Comparison of ENCODE assay signal across 29 cellular contexts in genomic region chr7:82778021-82778420, GRCh38.
DNase-seq lines count a peak whose midpoint lies in the region; ATAC-seq, FAIRE-seq and TF ChIP-seq lines count a peak whose summit lies in the region.
"Had no signal": no experiment of that assay in that cellular context is flagged by ENCODE, and none has a peak within 500 bp of the region (broad histone marks: within the 10 kb centered on the region; RNA-seq: fewer than 3 reads in every experiment).

No MANE protein-coding gene starts in this region.

- no peak overlapping the region for H3K27ac ChIP-seq in mammary epithelial cell (ENCODE audit: insufficient read depth, low read depth, low read length)
- H3K27ac ChIP-seq in breast epithelium, result no peak overlapping the region
- no peak overlapping the region for H3K27ac ChIP-seq in astrocyte (ENCODE audit: low read depth, low read length)
- H3K27ac ChIP-seq: 22Rv1, body of pancreas, esophagus squamous epithelium, left lung, upper lobe of left lung, WERI-Rb-1 had no signal

- CTCF ChIA-PET in mammary epithelial cell (lab: Charles Lee; ENCODE audit: low non-redundant PET), result no interaction called here

- ATAC-seq in HG03025 (IDR thresholded peaks at IDR 0.05; ENCODE audit: low FRiP score, unreplicated experiment) (no peak), HG03571 (IDR thresholded peaks at IDR 0.05; ENCODE audit: unreplicated experiment) (no peak)
- ATAC-seq: body of pancreas; CD8-positive, alpha-beta T cell; effector memory CD8-positive, alpha-beta T cell; left lung had no signal

- dilution Hi-C loops in mammary epithelial cell (cut with HindIII; ENCODE audit: low sequenced_read_pairs), result no loop called here

- H3K36me3 Mint-ChIP-seq in astrocyte (ENCODE audit: low read depth, unreplicated experiment), result no peaks in the 10 kb centered on the region
- H3K36me3 Mint-ChIP-seq: activated naive CD8-positive, alpha-beta T cell; CD8-positive, alpha-beta T cell; immature natural killer cell; naive B cell had no signal

- H3K27ac Mint-ChIP-seq in astrocyte (ENCODE audit: unreplicated experiment), result no peak overlapping the region
- H3K27ac Mint-ChIP-seq: activated naive CD8-positive, alpha-beta T cell; CD8-positive, alpha-beta T cell; effector memory CD8-positive, alpha-beta T cell; immature natural killer cell; naive B cell had no signal

- no peaks in the 10 kb centered on the region for H3K9me3 Mint-ChIP-seq in astrocyte (ENCODE audit: unreplicated experiment)
- H3K9me3 Mint-ChIP-seq: CD8-positive, alpha-beta T cell had no signal

- peaks cover 4% of the 10 kb centered on the region for H3K4me1 ChIP-seq in mammary epithelial cell (ENCODE audit: insufficient read depth, low read length)
- H3K4me1 ChIP-seq in breast epithelium, result no peaks in the 10 kb centered on the region
- H3K4me1 ChIP-seq in astrocyte (ENCODE audit: insufficient read depth, low read length), result no peaks in the 10 kb centered on the region
- H3K4me1 ChIP-seq: body of pancreas, esophagus squamous epithelium, left lung, upper lobe of left lung had no signal

- H3K4me3 ChIP-seq in mammary epithelial cell (replicated peaks in 1 of 3; ENCODE audit: insufficient read depth in 1 of 3, low read depth in 2 of 3, low read length in 3 of 3) (no peak overlapping the region), breast epithelium (no peak overlapping the region), astrocyte (ENCODE audit: insufficient read depth, low read depth, low read length) (no peak overlapping the region)
- H3K4me3 ChIP-seq: body of pancreas, esophagus squamous epithelium, left lung, upper lobe of left lung had no signal

- H3K79me2 ChIP-seq in mammary epithelial cell (ENCODE audit: insufficient read depth, low read length) (no peaks in the 10 kb centered on the region), astrocyte (ENCODE audit: insufficient read depth, low read length) (no peaks in the 10 kb centered on the region)

- H3K27me3 ChIP-seq in mammary epithelial cell (ENCODE audit: insufficient read depth, low read length) (no peaks in the 10 kb centered on the region), breast epithelium (no peaks in the 10 kb centered on the region), astrocyte (ENCODE audit: insufficient read depth, low read length) (no peaks in the 10 kb centered on the region)
- H3K27me3 ChIP-seq: body of pancreas, esophagus squamous epithelium, left lung, upper lobe of left lung had no signal

- intact Hi-C loops in mammary epithelial cell (cut with micrococcal nuclease) (no loop called here), breast epithelium (cut with DNase I; ENCODE audit: low total_unique reads) (no loop called here)

- H4K20me1 ChIP-seq in mammary epithelial cell (ENCODE audit: insufficient read depth, low read length) (no peaks in the 10 kb centered on the region), astrocyte (ENCODE audit: insufficient read depth, low read length) (no peaks in the 10 kb centered on the region)

- WGBS in mammary epithelial cell (ENCODE audit: low coverage, missing lambda C conversion rate), result 20% methylated on average over 1 of the region's 1 CpG

- no peak for TF ChIP-seq POLR2A in breast epithelium (IDR thresholded peaks at IDR 0.05)

- DNase-seq in mammary epithelial cell (peak; percentile 49), breast epithelium (ENCODE audit: low spot score in 2 of 2) (no peak), astrocyte (ENCODE audit: low read depth) (peak; percentile 50), fibroblast of peridontal ligament (ENCODE audit: extremely low read depth) (peak; percentile 60), SK-N-DZ (ENCODE audit: low spot score) (no peak)
- no peak for DNase-seq in activated CD8-positive, alpha-beta memory T cell treated with anti-CD3 and anti-CD28 coated beads, Interleukin-2, amount 50 U/mL, for 48 hours
- DNase-seq: activated CD4-positive, alpha-beta T cell treated with anti-CD3 and anti-CD28 coated beads, Interleukin-2, amount 50 U/mL, for 48 hours; activated CD8-positive, alpha-beta memory T cell treated with anti-CD3 and anti-CD28 coated beads, Interleukin-2, amount 50 U/mL, for 4 hours; body of pancreas; CD8-positive, alpha-beta T cell; effector memory CD8-positive, alpha-beta T cell; esophagus squamous epithelium; immature natural killer cell; left lung; MV-4-11; naive B cell; NCI-H774; nucleus accumbens; small intestine; stimulated activated CD4-positive, alpha-beta T cell treated with anti-CD3 and anti-CD28 coated beads, Interleukin-2, amount 100 ng/mL, for 24 hours; substantia nigra; T-helper 9 cell; upper lobe of left lung; WERI-Rb-1 had no signal

- TF ChIP-seq CTCF in mammary epithelial cell (conservative IDR thresholded peaks at IDR 0.05 in 1 of 2, IDR thresholded peaks at IDR 0.05 in 1 of 2; ENCODE audit: extremely low read depth in 1 of 2, insufficient read depth in 1 of 2, low read depth in 1 of 2, low read length in 2 of 2) (no peak), breast epithelium (IDR thresholded peaks at IDR 0.05) (no peak), astrocyte (IDR thresholded peaks at IDR 0.05; ENCODE audit: insufficient read depth, low read depth, low read length) (no peak)

- BruUV-seq in mammary epithelial cell (replicated peaks; lab: Mats Ljungman, UMichigan), result no TSS peak

- peak; percentile 9 for FAIRE-seq in astrocyte (lab: Jason Lieb, UNC)
- FAIRE-seq: H1 had no signal

- H3K4me2 ChIP-seq in mammary epithelial cell (ENCODE audit: insufficient read depth, low read depth, low read length) (peak overlapping the region; percentile 30), astrocyte (ENCODE audit: low read length) (no peak overlapping the region)

- H3K4me3 Mint-ChIP-seq in astrocyte (ENCODE audit: unreplicated experiment), result no peak overlapping the region
- H3K4me3 Mint-ChIP-seq: activated naive CD8-positive, alpha-beta T cell; CD8-positive, alpha-beta T cell; effector memory CD8-positive, alpha-beta T cell; immature natural killer cell; naive B cell had no signal

- no peaks in the 10 kb centered on the region for H3K4me1 Mint-ChIP-seq in astrocyte (ENCODE audit: low read depth, unreplicated experiment)
- H3K4me1 Mint-ChIP-seq: immature natural killer cell, naive B cell had no signal

- H3K27me3 Mint-ChIP-seq in astrocyte (ENCODE audit: low read depth, unreplicated experiment), result no peaks in the 10 kb centered on the region
- H3K27me3 Mint-ChIP-seq: activated naive CD8-positive, alpha-beta T cell; effector memory CD8-positive, alpha-beta T cell; naive B cell had no signal

- in situ Hi-C loops in mammary epithelial cell (cut with MboI; ENCODE audit: low sequenced_read_pairs in 2 of 2), result no loop called here

- no peak overlapping the region for H3K9ac ChIP-seq in mammary epithelial cell (ENCODE audit: insufficient read depth, low read length)
- H3K9ac ChIP-seq in astrocyte (ENCODE audit: low read length), result no peak overlapping the region

- no peaks in the 10 kb centered on the region for H3K36me3 ChIP-seq in mammary epithelial cell (ENCODE audit: insufficient read depth, low read length)
- no peaks in the 10 kb centered on the region for H3K36me3 ChIP-seq in breast epithelium
- no peaks in the 10 kb centered on the region for H3K36me3 ChIP-seq in astrocyte (ENCODE audit: insufficient read depth, low read length)
- H3K36me3 ChIP-seq: esophagus squamous epithelium, left lung, upper lobe of left lung, WERI-Rb-1 had no signal

- H3K9me3 ChIP-seq in mammary epithelial cell (replicated peaks; ENCODE audit: insufficient read depth, low read length) (no peaks in the 10 kb centered on the region), breast epithelium (no peaks in the 10 kb centered on the region), astrocyte (ENCODE audit: insufficient read depth, low read depth, low read length) (no peaks in the 10 kb centered on the region)
- H3K9me3 ChIP-seq: body of pancreas, esophagus squamous epithelium, left lung, upper lobe of left lung had no signal

- H2AFZ ChIP-seq in mammary epithelial cell (ENCODE audit: low read depth, low read length), result no peak overlapping the region
- H2AFZ ChIP-seq in astrocyte (ENCODE audit: low read depth, low read length), result no peak overlapping the region

Comparison
In these comparisons a context has a peak if more than half of its experiments do, and no peak if none do; other contexts are left out.
1. DNase-seq: peak in mammary epithelial cell (single experiment), astrocyte (single experiment) and fibroblast of peridontal ligament (single experiment); none in breast epithelium (0 of 2), SK-N-DZ (single experiment) and activated CD8-positive, alpha-beta memory T cell treated with anti-CD3 and anti-CD28 coated beads, Interleukin-2, amount 50 U/mL, for 48 hours (single experiment).